ENCODE assay signal across 8 cellular contexts in the genomic region with DNA sequence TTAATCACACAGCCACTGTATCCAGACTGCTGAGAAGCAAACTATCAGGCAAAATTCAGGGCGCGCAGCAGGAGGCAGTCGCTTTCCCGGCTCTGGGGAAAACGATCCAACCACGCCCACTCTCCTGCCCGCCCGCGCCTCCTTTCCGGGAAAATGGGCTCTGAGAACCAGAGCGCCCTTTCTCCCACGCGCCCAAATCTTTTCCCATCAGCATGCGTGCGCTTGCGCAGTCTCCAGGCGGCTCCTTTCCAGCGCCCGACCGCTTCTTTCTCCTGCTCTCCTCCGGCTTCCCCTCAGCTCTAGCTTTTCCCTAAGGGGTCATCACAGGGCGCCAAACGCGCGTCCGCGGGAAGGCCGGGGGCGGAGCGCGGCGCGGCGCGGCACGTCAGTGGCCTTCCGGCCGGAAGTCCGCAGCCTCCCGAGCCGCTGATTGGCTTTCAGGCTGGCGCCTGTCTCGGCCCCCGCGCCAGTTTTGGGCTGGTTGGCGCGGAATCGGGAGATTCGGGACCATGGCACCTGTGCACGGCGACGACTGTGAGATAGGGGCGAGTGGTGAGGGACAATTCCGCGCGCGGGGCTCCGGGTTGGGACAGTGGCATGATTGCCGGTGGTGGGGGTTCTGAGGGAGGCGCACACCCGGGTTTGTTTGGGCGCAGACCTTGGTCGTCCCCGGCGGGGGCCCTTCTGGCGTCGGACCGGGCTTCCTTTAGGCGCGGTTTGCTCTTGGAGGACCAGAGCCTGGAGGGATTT. TPM values are rescaled to one million over a fixed set of nuclear protein-coding genes. Genes with fewer than 3 reads are reported as not detected.
DNase-seq lines count a peak whose midpoint lies in the region; ATAC-seq and TF ChIP-seq lines count a peak whose summit lies in the region.

A gene with protein sequence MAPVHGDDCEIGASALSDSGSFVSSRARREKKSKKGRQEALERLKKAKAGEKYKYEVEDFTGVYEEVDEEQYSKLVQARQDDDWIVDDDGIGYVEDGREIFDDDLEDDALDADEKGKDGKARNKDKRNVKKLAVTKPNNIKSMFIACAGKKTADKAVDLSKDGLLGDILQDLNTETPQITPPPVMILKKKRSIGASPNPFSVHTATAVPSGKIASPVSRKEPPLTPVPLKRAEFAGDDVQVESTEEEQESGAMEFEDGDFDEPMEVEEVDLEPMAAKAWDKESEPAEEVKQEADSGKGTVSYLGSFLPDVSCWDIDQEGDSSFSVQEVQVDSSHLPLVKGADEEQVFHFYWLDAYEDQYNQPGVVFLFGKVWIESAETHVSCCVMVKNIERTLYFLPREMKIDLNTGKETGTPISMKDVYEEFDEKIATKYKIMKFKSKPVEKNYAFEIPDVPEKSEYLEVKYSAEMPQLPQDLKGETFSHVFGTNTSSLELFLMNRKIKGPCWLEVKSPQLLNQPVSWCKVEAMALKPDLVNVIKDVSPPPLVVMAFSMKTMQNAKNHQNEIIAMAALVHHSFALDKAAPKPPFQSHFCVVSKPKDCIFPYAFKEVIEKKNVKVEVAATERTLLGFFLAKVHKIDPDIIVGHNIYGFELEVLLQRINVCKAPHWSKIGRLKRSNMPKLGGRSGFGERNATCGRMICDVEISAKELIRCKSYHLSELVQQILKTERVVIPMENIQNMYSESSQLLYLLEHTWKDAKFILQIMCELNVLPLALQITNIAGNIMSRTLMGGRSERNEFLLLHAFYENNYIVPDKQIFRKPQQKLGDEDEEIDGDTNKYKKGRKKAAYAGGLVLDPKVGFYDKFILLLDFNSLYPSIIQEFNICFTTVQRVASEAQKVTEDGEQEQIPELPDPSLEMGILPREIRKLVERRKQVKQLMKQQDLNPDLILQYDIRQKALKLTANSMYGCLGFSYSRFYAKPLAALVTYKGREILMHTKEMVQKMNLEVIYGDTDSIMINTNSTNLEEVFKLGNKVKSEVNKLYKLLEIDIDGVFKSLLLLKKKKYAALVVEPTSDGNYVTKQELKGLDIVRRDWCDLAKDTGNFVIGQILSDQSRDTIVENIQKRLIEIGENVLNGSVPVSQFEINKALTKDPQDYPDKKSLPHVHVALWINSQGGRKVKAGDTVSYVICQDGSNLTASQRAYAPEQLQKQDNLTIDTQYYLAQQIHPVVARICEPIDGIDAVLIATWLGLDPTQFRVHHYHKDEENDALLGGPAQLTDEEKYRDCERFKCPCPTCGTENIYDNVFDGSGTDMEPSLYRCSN (N-terminal part only) (plus strand): TSS at position 466 of the 750 bp plus-strand sequence. CDS start 44 bp downstream, at position 510.

- no peaks in the 10 kb centered on the region for H3K27me3 ChIP-seq in left lung

- DNase-seq in CD14-positive monocyte (ENCODE audit: low spot score), result peak; percentile 77
- DNase-seq in NCI-H69 (lab: John Stamatoyannopoulos, UW), result peak; percentile 98
- peak; percentile 60 to 70 for DNase-seq in activated CD4-positive, alpha-beta T cell treated with anti-CD3 and anti-CD28 coated beads, Interleukin-2, amount 50 U/mL, for 24 hours (ENCODE audit: low read depth in 1 of 2, low spot score in 1 of 2)
- peak; percentile 95 for DNase-seq in dermis blood vessel endothelial cell
- DNase-seq in left lung, result peak; percentile 91 to 92
- peak; percentile 35 for DNase-seq in stimulated activated CD4-positive, alpha-beta T cell treated with anti-CD3 and anti-CD28 coated beads, Interleukin-2, amount 100 ng/mL, for 4 hours (ENCODE audit: low read depth)

- TF ChIP-seq CTCF in CD14-positive monocyte (IDR thresholded peaks at IDR 0.05) (no peak), left lung (IDR thresholded peaks at IDR 0.05) (no peak)

- intact Hi-C loops in CD14-positive monocyte (cut with micrococcal nuclease) (no loop called here), left lung (cut with DNase I) (no loop called here)

- H3K4me3 ChIP-seq in left lung, result peak within 1 kb of the TSS; percentile 52 to 61

- H3K4me1 ChIP-seq in left lung, result peaks cover 0 to 10% of the 10 kb centered on the region in 2 donors

- H3K9me3 ChIP-seq in left lung, result no peaks in the 10 kb centered on the region

- peak within 1 kb of the TSS; percentile 81 to 95 (median 93) for H3K27ac Mint-ChIP-seq in CD14-positive monocyte

- peak within 1 kb of the TSS; percentile 89 to 94 for H3K4me3 Mint-ChIP-seq in CD14-positive monocyte

- H3K36me3 ChIP-seq in left lung, result no peaks in the 10 kb centered on the region

- no peaks in the 10 kb centered on the region for H3K36me3 Mint-ChIP-seq in CD14-positive monocyte

- peaks cover 0 to 2% (median 0%) of the 10 kb centered on the region in 7 donors for H3K9me3 Mint-ChIP-seq in CD14-positive monocyte

- ATAC-seq in GM19372 (IDR thresholded peaks at IDR 0.05; ENCODE audit: low read depth, unreplicated experiment) (peak; percentile 94), HG03521 (IDR thresholded peaks at IDR 0.05; ENCODE audit: unreplicated experiment) (peak; percentile 96), left lung (peak; percentile 99)

- peaks cover 9% of the 10 kb centered on the region for H3K4me1 Mint-ChIP-seq in CD14-positive monocyte

- H3K27ac ChIP-seq in left lung, result peak within 1 kb of the TSS; percentile 33 to 70

- peaks cover 0 to 4% (median 0%) of the 10 kb centered on the region in 3 donors for H3K27me3 Mint-ChIP-seq in CD14-positive monocyte (ENCODE audit: low read depth in 3 of 3)

RNA-seq across cellular contexts. Expression of the gene that starts here (rescaled TPM):
- 1 to 10 TPM; 1.2 to 1.4 TPM for polyA plus RNA-seq in CD14-positive monocyte
- total RNA-seq in dermis blood vessel endothelial cell, result 12.6 and 22.6 TPM in 2 replicates
- 10 to 100 TPM; 11.0 to 14.8 TPM for total RNA-seq in left lung

Comparison
In these comparisons a context has a peak if more than half of its experiments do, and no peak if none do; other contexts are left out.
1. Peak in every context shown above with its lines: DNase-seq, ATAC-seq, H3K4me3 ChIP-seq and H3K27ac ChIP-seq.
2. DNase-seq: peak in every context shown above with its lines; median percentile 98 in NCI-H69; 95 in dermis blood vessel endothelial cell; 92 in left lung; 77 in CD14-positive monocyte; 65 in activated CD4-positive, alpha-beta T cell treated with anti-CD3 and anti-CD28 coated beads, Interleukin-2, amount 50 U/mL, for 24 hours; 35 in stimulated activated CD4-positive, alpha-beta T cell treated with anti-CD3 and anti-CD28 coated beads, Interleukin-2, amount 100 ng/mL, for 4 hours.